In genomic region chrX:38275615-38276014, GRCh38 we compare ENCODE assay signal across 10 cellular contexts. TPM values are rescaled to one million over a fixed set of nuclear protein-coding genes. Genes with fewer than 3 reads are reported as not detected.
DNase-seq lines count a peak whose midpoint lies in the region; ATAC-seq and TF ChIP-seq lines count a peak whose summit lies in the region.
"Had no signal": no experiment of that assay in that cellular context is flagged by ENCODE, and none has a peak within 500 bp of the region (broad histone marks: within the 10 kb centered on the region; RNA-seq: fewer than 3 reads in every experiment).

No MANE protein-coding gene starts in this region.

- TF ChIP-seq CTCF in gastroesophageal sphincter (IDR thresholded peaks at IDR 0.05), result no peak

- DNase-seq in AG08396 (ENCODE audit: low spot score), result peak; percentile 24
- DNase-seq in HCEC 1CT, result peak; percentile 88
- peak; percentile 90 for DNase-seq in RKO (ENCODE audit: low spot score)
- peak; percentile 51 for DNase-seq in fibroblast of the conjunctiva (ENCODE audit: low read depth)
- no peak for DNase-seq in NCI-H524 treated with DMSO at 0.1 percent for 48 hours (lab: John Stamatoyannopoulos, UW)
- DNase-seq in NCI-H187 (lab: John Stamatoyannopoulos, UW), result no peak
- no peak for DNase-seq in HUDEP-2 (lab: John Stamatoyannopoulos, UW; ENCODE audit: unreplicated experiment in 76 of 76)
- DNase-seq: CD4-positive, alpha-beta T cell; NCI-H2029 treated with DMSO at 0.1 percent for 48 hours had no signal

- TF ChIP-seq EP300 in gastroesophageal sphincter (IDR thresholded peaks at IDR 0.05), result no peak

- 37 to 66% methylated on average over 2 of the region's 2 CpGs for WGBS in gastroesophageal sphincter (ENCODE audit: low coverage in 1 of 2), 2 donors

- no peaks in the 10 kb centered on the region for H3K4me1 ChIP-seq in gastroesophageal sphincter

- H3K9me3 ChIP-seq in gastroesophageal sphincter, result no peaks in the 10 kb centered on the region

- no peak overlapping the region for H3K27ac ChIP-seq in gastroesophageal sphincter

- no peaks in the 10 kb centered on the region for H3K27me3 ChIP-seq in gastroesophageal sphincter

- H3K4me3 ChIP-seq in gastroesophageal sphincter, result no peak overlapping the region

- no peaks in the 10 kb centered on the region for H3K36me3 ChIP-seq in gastroesophageal sphincter

- ATAC-seq in gastroesophageal sphincter, result no peak

- TF ChIP-seq POLR2A in gastroesophageal sphincter (IDR thresholded peaks at IDR 0.05), result no peak

RNA-seq across cellular contexts. Expression of gene RPGR, which starts 51.7 kb away (rescaled TPM):
- total RNA-seq in gastroesophageal sphincter, result 10 to 100 TPM; 12.7 to 25.4 (median 20.0) TPM

RNA-seq across cellular contexts. Expression of gene SRPX, which starts 54.9 kb away (rescaled TPM):
- 100 to 1,000 TPM in 1 of 4 donors, 10 to 100 TPM in 3; 26.6 to 117 (median 84.0) TPM for total RNA-seq in gastroesophageal sphincter
- total RNA-seq: CD4-positive, alpha-beta T cell had no signal

Comparison
In these comparisons a context has a peak if more than half of its experiments do, and no peak if none do; other contexts are left out.
1. DNase-seq: peak in AG08396 (single experiment), HCEC 1CT (single experiment), RKO (single experiment) and fibroblast of the conjunctiva (single experiment); none in NCI-H524 treated with DMSO at 0.1 percent for 48 hours (single experiment), NCI-H187 (0 of 2) and HUDEP-2 (0 of 76).